ENCODE assay signal across 30 cellular contexts in the genomic region with DNA sequence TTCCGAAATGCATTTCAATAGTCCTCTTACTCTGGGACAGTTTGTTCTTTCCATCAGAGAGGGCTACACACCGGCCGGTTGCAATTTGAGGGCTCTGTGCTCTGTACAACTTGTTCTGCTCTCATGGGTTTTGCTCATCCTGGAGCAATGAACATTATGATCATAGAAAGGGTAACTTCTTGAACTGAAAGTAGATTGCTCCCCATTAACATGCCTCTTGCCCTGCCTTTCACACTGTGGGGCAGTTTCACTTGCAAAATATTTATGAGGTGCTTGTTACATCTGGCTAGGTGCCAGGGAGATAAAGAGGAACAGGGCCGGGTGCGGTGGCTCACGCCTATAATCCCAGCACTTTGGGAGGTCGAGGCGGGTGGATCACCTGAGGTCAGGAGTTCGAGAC.
DNase-seq lines count a peak whose midpoint lies in the region; ATAC-seq, FAIRE-seq and TF ChIP-seq lines count a peak whose summit lies in the region.
"Had no signal": no experiment of that assay in that cellular context is flagged by ENCODE, and none has a peak within 500 bp of the region (broad histone marks: within the 10 kb centered on the region; RNA-seq: fewer than 3 reads in every experiment).

No MANE protein-coding gene starts in this region.

- H3K4me2 ChIP-seq in K562 (ENCODE audit: insufficient read depth, low read length), result no peak overlapping the region

- no peaks in the 10 kb centered on the region for H3K9me1 ChIP-seq in K562 (ENCODE audit: control insufficient read depth, insufficient read depth, low read length)

- H3K9me3 Mint-ChIP-seq in naive B cell, result peaks cover 0 to 5% (median 0%) of the 10 kb centered on the region in 7 donors
- peaks cover 10% of the 10 kb centered on the region for H3K9me3 Mint-ChIP-seq in WTC11
- H3K9me3 Mint-ChIP-seq: activated CD4-positive, alpha-beta T cell treated with anti-CD3 and anti-CD28 coated beads, Interleukin-2, amount 10 ng/mL, durations not matched to agents 7 days and 5 days; HFFc6; stimulated activated effector memory CD8-positive, alpha-beta T cell treated with anti-CD3 and anti-CD28 coated beads, Interleukin-12 subunit alpha, Interleukin-12 subunit beta, amount 100 ng/mL, for 72 hours had no signal

- H3K27me3 Mint-ChIP-seq in naive B cell, result peaks cover 6 to 11% (median 9%) of the 10 kb centered on the region in 3 donors
- no peaks in the 10 kb centered on the region for H3K27me3 Mint-ChIP-seq in WTC11 (ENCODE audit: low read depth)

- TF ChIP-seq EP300 in K562 (IDR thresholded peaks at IDR 0.05; ENCODE audit: low read length), result no peak

- no peak overlapping the region for H3K9ac ChIP-seq in K562 (ENCODE audit: insufficient read depth in 1 of 2, low read depth in 2 of 2, low read length in 2 of 2)

- CTCF ChIA-PET in K562 (lab: Yijun Ruan, JAX; ENCODE audit: low intra/inter-chr PET ratio) (no interaction called here), WTC11 (lab: Charles Lee) (no interaction called here)

- H3K4me1 ChIP-seq in heart left ventricle (peaks cover 0 to 38% (median 0%) of the 10 kb centered on the region in 12 donors), K562 (replicated peaks in 1 of 2; ENCODE audit: control insufficient read depth in 2 of 2, insufficient read depth in 2 of 2, low read length in 2 of 2) (no peaks in the 10 kb centered on the region; a peak in 1 of 5 replicates)
- H3K4me1 ChIP-seq: psoas muscle, SJSA1 had no signal

- POLR2A ChIA-PET in K562 (lab: Yijun Ruan, JAX) (no interaction called here), WTC11 (lab: Charles Lee) (no interaction called here)

- no peak for TF ChIP-seq POLR2A in heart left ventricle (IDR thresholded peaks at IDR 0.05)
- no peak for TF ChIP-seq POLR2A in K562 (conservative IDR thresholded peaks at IDR 0.05)

- no peak overlapping the region for H2AFZ ChIP-seq in K562 (ENCODE audit: low read depth, low read length)

- TF ChIP-seq CTCF in heart left ventricle (IDR thresholded peaks at IDR 0.05) (no peak), K562 (IDR thresholded peaks at IDR 0.05 in 2 of 3, conservative IDR thresholded peaks at IDR 0.05 in 1 of 3; ENCODE audit: insufficient read depth in 2 of 3, low read depth in 1 of 3, low read length in 3 of 3) (no peak), WTC11 (IDR thresholded peaks at IDR 0.05) (no peak)

- H3K9me3 ChIP-seq in heart left ventricle, result no peaks in the 10 kb centered on the region
- no peaks in the 10 kb centered on the region for H3K9me3 ChIP-seq in K562 (replicated peaks; ENCODE audit: control insufficient read depth, insufficient read depth, low read depth, low read length)
- H3K9me3 ChIP-seq: MG63, psoas muscle, SJSA1 had no signal

- H3K36me3 ChIP-seq in heart left ventricle, result no peaks in the 10 kb centered on the region
- no peaks in the 10 kb centered on the region for H3K36me3 ChIP-seq in K562 (ENCODE audit: control insufficient read depth, insufficient read depth, low read length)
- H3K36me3 ChIP-seq: MG63, SJSA1 had no signal

- intact Hi-C loops in heart left ventricle (cut with DNase I), result no loop called here
- intact Hi-C loops in left cardiac atrium (cut with DNase I), result no loop called here
- intact Hi-C loops in K562 (cut with micrococcal nuclease), result no loop called here

- H3K27ac ChIP-seq in heart left ventricle, result peak overlapping the region in 1 of 12 donors; percentile 44
- H3K27ac ChIP-seq in K562 (ENCODE audit: extremely low read depth, low read depth, low read length), result no peak overlapping the region
- H3K27ac ChIP-seq: psoas muscle, SJSA1 had no signal

- peak in 3 of 4 donors; percentile 14 to 56 (median 36) for ATAC-seq in heart left ventricle
- no peak for ATAC-seq in left cardiac atrium
- ATAC-seq in K562, result no peak
- peak; percentile 28 to 34 for ATAC-seq in naive B cell (ENCODE audit: low read depth in 2 of 2)
- ATAC-seq in WTC11, result no peak
- no peak for ATAC-seq in HG03095 (IDR thresholded peaks at IDR 0.05; ENCODE audit: unreplicated experiment)
- ATAC-seq in HG02798 (IDR thresholded peaks at IDR 0.05; ENCODE audit: poor library complexity, unreplicated experiment), result no peak
- ATAC-seq: natural killer cell treated with Interleukin-12 subunit alpha and Interleukin-12 subunit beta and Interleukin-15 and Interleukin-18, amount 100 ng/mL, for 72 hours; psoas muscle; stimulated activated effector memory CD8-positive, alpha-beta T cell treated with anti-CD3 and anti-CD28 coated beads, Interleukin-12 subunit alpha, Interleukin-12 subunit beta, amount 100 ng/mL, for 72 hours had no signal

- H3K4me3 Mint-ChIP-seq in naive B cell (no peak overlapping the region), WTC11 (no peak overlapping the region)
- H3K4me3 Mint-ChIP-seq: activated CD4-positive, alpha-beta T cell treated with anti-CD3 and anti-CD28 coated beads, Interleukin-2, amount 10 ng/mL, durations not matched to agents 7 days and 5 days; CD4-positive, CD25-positive, alpha-beta regulatory T cell; HFFc6; natural killer cell treated with Interleukin-12 subunit alpha and Interleukin-12 subunit beta and Interleukin-15 and Interleukin-18, amount 100 ng/mL, for 72 hours; stimulated activated effector memory CD8-positive, alpha-beta T cell treated with anti-CD3 and anti-CD28 coated beads, Interleukin-12 subunit alpha, Interleukin-12 subunit beta, amount 100 ng/mL, for 72 hours had no signal

- peaks cover 21 to 29% (median 23%) of the 10 kb centered on the region in 3 donors for H3K4me1 Mint-ChIP-seq in naive B cell
- peaks cover 13% of the 10 kb centered on the region for H3K4me1 Mint-ChIP-seq in WTC11
- H3K4me1 Mint-ChIP-seq: activated CD4-positive, alpha-beta T cell treated with anti-CD3 and anti-CD28 coated beads, Interleukin-2, amount 10 ng/mL, durations not matched to agents 7 days and 5 days; CD4-positive, CD25-positive, alpha-beta regulatory T cell; stimulated activated effector memory CD8-positive, alpha-beta T cell treated with anti-CD3 and anti-CD28 coated beads, Interleukin-12 subunit alpha, Interleukin-12 subunit beta, amount 100 ng/mL, for 72 hours had no signal

- 50 to 70% (median 58%) methylated on average over 8 to 9 of the region's 9 CpGs for WGBS in heart left ventricle, 4 donors
- WGBS in K562 (ENCODE audit: insufficient coverage, low coverage, missing lambda C conversion rate), result 2% methylated on average over 8 of the region's 9 CpGs

- H3K79me2 ChIP-seq in K562 (ENCODE audit: control insufficient read depth, insufficient read depth, low read length), result no peaks in the 10 kb centered on the region

- no peak overlapping the region for H3K4me3 ChIP-seq in heart left ventricle
- no peak overlapping the region for H3K4me3 ChIP-seq in K562
- H3K4me3 ChIP-seq: MG63, psoas muscle, SJSA1 had no signal

- no peak for DNase-seq in heart left ventricle
- DNase-seq in left cardiac atrium, result no peak
- no peak for DNase-seq in K562 (ENCODE audit: extremely low read depth in 1 of 4, low spot score in 3 of 4)
- DNase-seq in naive B cell, result no peak
- DNase-seq in WTC11 (ENCODE audit: low spot score), result no peak
- no peak for DNase-seq in NCI-H2029 treated with DMSO at 0.1 percent for 48 hours (lab: John Stamatoyannopoulos, UW)
- DNase-seq: activated CD4-positive, alpha-beta T cell treated with anti-CD3 and anti-CD28 coated beads, Interleukin-2, amount 10 ng/mL, durations not matched to agents 7 days and 5 days; activated naive CD4-positive, alpha-beta T cell treated with Interleukin-2 at 50 U/mL for 16 hours; CD4-positive, CD25-positive, alpha-beta regulatory T cell; central memory CD4-positive, alpha-beta T cell; DND-41; erythroblast; GOT3; HFFc6; KG1; MG63; NCI-H1105 treated with DMSO at 0.1 percent for 48 hours; NCI-H187 treated with DMSO at 0.1 percent for 48 hours; NCI-H524 treated with DMSO at 0.1 percent for 48 hours; NK-92 treated with Interleukin-12 subunit alpha and Interleukin-12 subunit beta, amount 100 ng/mL, for 24 hours; psoas muscle; T1000; trophoblast cell had no signal

- H3K27me3 ChIP-seq in heart left ventricle, result peaks cover 0 to 6% (median 0%) of the 10 kb centered on the region in 9 donors
- peaks cover 5 to 22% of the 10 kb centered on the region in 2 experiments; a peak in 4 of 5 replicates for H3K27me3 ChIP-seq in K562 (ENCODE audit: control insufficient read depth in 2 of 2, insufficient read depth in 2 of 2, low read length in 2 of 2)
- H3K27me3 ChIP-seq: MG63 had no signal

- H3K36me3 Mint-ChIP-seq in naive B cell (no peaks in the 10 kb centered on the region), WTC11 (no peaks in the 10 kb centered on the region)
- H3K36me3 Mint-ChIP-seq: CD4-positive, CD25-positive, alpha-beta regulatory T cell; natural killer cell treated with Interleukin-12 subunit alpha and Interleukin-12 subunit beta and Interleukin-15 and Interleukin-18, amount 100 ng/mL, for 72 hours; stimulated activated effector memory CD8-positive, alpha-beta T cell treated with anti-CD3 and anti-CD28 coated beads, Interleukin-12 subunit alpha, Interleukin-12 subunit beta, amount 100 ng/mL, for 72 hours had no signal

- no TSS peak for BruUV-seq in K562 (replicated peaks; lab: Mats Ljungman, UMichigan)

- H3K27ac Mint-ChIP-seq in naive B cell, result peak overlapping the region in 3 of 6 donors; percentile 13 to 38 (median 22)
- no peak overlapping the region for H3K27ac Mint-ChIP-seq in WTC11
- H3K27ac Mint-ChIP-seq: activated CD4-positive, alpha-beta T cell treated with anti-CD3 and anti-CD28 coated beads, Interleukin-2, amount 10 ng/mL, durations not matched to agents 7 days and 5 days; CD4-positive, CD25-positive, alpha-beta regulatory T cell; HFFc6; natural killer cell treated with Interleukin-12 subunit alpha and Interleukin-12 subunit beta and Interleukin-15 and Interleukin-18, amount 100 ng/mL, for 72 hours; stimulated activated effector memory CD8-positive, alpha-beta T cell treated with anti-CD3 and anti-CD28 coated beads, Interleukin-12 subunit alpha, Interleukin-12 subunit beta, amount 100 ng/mL, for 72 hours had no signal

- TF ChIP-seq RAD21 in K562 (CRISPR knock-in tag; conservative IDR thresholded peaks at IDR 0.05 in 1 of 2, IDR thresholded peaks at IDR 0.05 in 1 of 2), result no peak

- in situ Hi-C loops in K562 (cut with MboI), result no loop called here

- FAIRE-seq in K562 (lab: Jason Lieb, UNC), result no peak
- FAIRE-seq: A204.1, islet of Langerhans had no signal

- no peaks in the 10 kb centered on the region; the same call in 1 of the 2 replicates for H4K20me1 ChIP-seq in K562 (replicated peaks; ENCODE audit: control insufficient read depth, insufficient read depth, low read length)

TF ChIP-seq in K562, 482 proteins besides CTCF, POLR2A, EP300 and RAD21 (continues in another document):
- TF ChIP-seq ELF4 (CRISPR knock-in tag; IDR thresholded peaks at IDR 0.05) (no peak), NFIC (IDR thresholded peaks at IDR 0.05) (peak; percentile 78), CCNT2 (IDR thresholded peaks at IDR 0.05; ENCODE audit: borderline replicate concordance, extremely low read depth, insufficient read length, low read depth, low read length) (no peak)

TF ChIP-seq in WTC11, 78 proteins besides CTCF, POLR2A, EP300 and RAD21 (continues in another document):
- no peak for TF ChIP-seq ZNF219 (CRISPR knock-in tag; IDR thresholded peaks at IDR 0.05; ENCODE audit: borderline replicate concordance)
- TF ChIP-seq ZNF671 (CRISPR knock-in tag; IDR thresholded peaks at IDR 0.05), result no peak
- no peak for TF ChIP-seq HMGA2 (CRISPR knock-in tag; IDR thresholded peaks at IDR 0.05)
- no peak for TF ChIP-seq ZNF423 (CRISPR knock-in tag; IDR thresholded peaks at IDR 0.05)

Comparison
In these comparisons a context has a peak if more than half of its experiments do, and no peak if none do; other contexts are left out.
1. ATAC-seq: peak in heart left ventricle (3 of 4) and naive B cell (2 of 2); none in left cardiac atrium (0 of 2), K562 (single experiment), WTC11 (single experiment), HG03095 (single experiment) and HG02798 (single experiment).